ENCODE assay signal across 21 cellular contexts in the genomic region with DNA sequence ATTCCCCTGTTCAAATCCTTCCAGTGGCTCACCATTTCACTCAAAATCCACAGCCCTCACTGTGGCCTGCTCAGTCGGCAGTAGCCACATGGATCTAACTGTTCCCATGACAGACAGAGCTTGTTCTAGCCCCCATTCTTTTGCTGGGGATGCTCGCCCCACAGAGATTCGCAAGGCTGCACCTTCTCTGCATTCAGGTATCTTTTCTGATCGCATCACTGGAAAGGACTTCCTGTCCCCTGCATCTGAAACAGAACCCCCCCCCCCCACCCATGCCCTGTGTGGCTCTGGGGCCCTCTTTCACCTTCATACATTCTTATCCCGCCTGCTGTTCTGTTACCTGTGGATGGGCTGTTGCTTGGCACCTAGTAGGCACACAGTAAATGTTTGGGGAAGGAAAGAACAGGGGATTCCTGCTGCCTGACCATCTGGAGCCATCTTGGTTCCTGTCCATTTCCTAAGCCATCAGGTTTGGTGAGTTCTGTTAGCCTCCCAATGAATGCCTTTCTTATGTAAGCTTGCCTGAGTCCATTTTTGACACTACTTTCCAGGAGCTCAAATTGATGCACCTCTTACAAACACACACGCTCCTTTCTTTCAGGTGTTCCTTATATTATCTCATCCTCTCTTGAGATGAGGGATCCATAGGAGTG. TPM values are rescaled to one million over a fixed set of nuclear protein-coding genes. Genes with fewer than 3 reads are reported as not detected.
DNase-seq lines count a peak whose midpoint lies in the region; ATAC-seq, FAIRE-seq and TF ChIP-seq lines count a peak whose summit lies in the region.
"Had no signal": no experiment of that assay in that cellular context is flagged by ENCODE, and none has a peak within 500 bp of the region (broad histone marks: within the 10 kb centered on the region; RNA-seq: fewer than 3 reads in every experiment).

No MANE protein-coding gene starts in this region.

- H3K27me3 ChIP-seq in esophagus muscularis mucosa (no peaks in the 10 kb centered on the region), upper lobe of right lung (no peaks in the 10 kb centered on the region), pancreas (no peaks in the 10 kb centered on the region)

- DNase-seq in activated CD8-positive, alpha-beta memory T cell treated with anti-CD3 and anti-CD28 coated beads for 24 hours, result peak; percentile 30
- DNase-seq in activated CD8-positive, alpha-beta memory T cell treated with anti-CD3 and anti-CD28 coated beads, Interleukin-2, amount 10 ng/mL, durations not matched to agents 7 days and 5 days, result no peak
- peak; percentile 78 for DNase-seq in esophagus muscularis mucosa (ENCODE audit: extremely low spot score)
- DNase-seq in upper lobe of right lung, result peak; percentile 25
- DNase-seq in immature natural killer cell, result no peak
- no peak for DNase-seq in pancreas
- DNase-seq in SHP77 treated with DMSO at 0.1 percent for 48 hours (lab: John Stamatoyannopoulos, UW), result no peak
- DNase-seq: AML-193; Caco-2; CD4-positive, alpha-beta T cell; GDM1; GOT3; H7; HFFc6 had no signal

- H3K36me3 ChIP-seq in esophagus muscularis mucosa, result no peaks in the 10 kb centered on the region
- H3K36me3 ChIP-seq in upper lobe of right lung, result no peaks in the 10 kb centered on the region
- no peaks in the 10 kb centered on the region for H3K36me3 ChIP-seq in pancreas

- H3K4me3 ChIP-seq in esophagus muscularis mucosa (no peak overlapping the region), upper lobe of right lung (no peak overlapping the region), pancreas (no peak overlapping the region)
- H3K4me3 ChIP-seq: A549 had no signal

- WGBS in esophagus muscularis mucosa, result 93% methylated on average over 6 of the region's 6 CpGs
- 87 to 95% methylated on average over 6 of the region's 6 CpGs for WGBS in pancreas, 2 donors

- peaks cover 0 to 2% (median 0%) of the 10 kb centered on the region in 4 donors for H3K4me1 ChIP-seq in esophagus muscularis mucosa
- no peaks in the 10 kb centered on the region for H3K4me1 ChIP-seq in upper lobe of right lung
- no peaks in the 10 kb centered on the region for H3K4me1 ChIP-seq in pancreas
- H3K4me1 ChIP-seq: Caco-2 had no signal

- ATAC-seq in activated CD8-positive, alpha-beta memory T cell treated with anti-CD3 and anti-CD28 coated beads, Interleukin-2, amount 10 ng/mL, durations not matched to agents 7 days and 5 days, result no peak
- no peak for ATAC-seq in upper lobe of right lung
- ATAC-seq in pancreas, result no peak
- ATAC-seq: A549, HCT116 had no signal

- TF ChIP-seq EP300 in esophagus muscularis mucosa (IDR thresholded peaks at IDR 0.05), result no peak

- CTCF ChIA-PET in activated CD8-positive, alpha-beta memory T cell treated with anti-CD3 and anti-CD28 coated beads, Interleukin-2, amount 10 ng/mL, durations not matched to agents 7 days and 5 days (lab: Charles Lee), result no interaction called here

- no peaks in the 10 kb centered on the region for H3K27me3 Mint-ChIP-seq in activated CD8-positive, alpha-beta memory T cell treated with anti-CD3 and anti-CD28 coated beads, Interleukin-2, amount 10 ng/mL, durations not matched to agents 7 days and 5 days
- peaks cover 0 to 4% (median 3%) of the 10 kb centered on the region in 3 donors for H3K27me3 Mint-ChIP-seq in immature natural killer cell (ENCODE audit: low read depth in 3 of 3)
- H3K27me3 Mint-ChIP-seq: CD4-positive, alpha-beta T cell had no signal

- no peak overlapping the region for H3K4me3 Mint-ChIP-seq in activated CD8-positive, alpha-beta memory T cell treated with anti-CD3 and anti-CD28 coated beads, Interleukin-2, amount 10 ng/mL, durations not matched to agents 7 days and 5 days
- no peak overlapping the region for H3K4me3 Mint-ChIP-seq in immature natural killer cell
- H3K4me3 Mint-ChIP-seq: CD4-positive, alpha-beta T cell; HFFc6 had no signal

- no peaks in the 10 kb centered on the region for H3K9me3 ChIP-seq in esophagus muscularis mucosa
- no peaks in the 10 kb centered on the region for H3K9me3 ChIP-seq in upper lobe of right lung
- H3K9me3 ChIP-seq in pancreas, result no peaks in the 10 kb centered on the region
- H3K9me3 ChIP-seq: A549, Caco-2 had no signal

- H3K27ac Mint-ChIP-seq in activated CD8-positive, alpha-beta memory T cell treated with anti-CD3 and anti-CD28 coated beads, Interleukin-2, amount 10 ng/mL, durations not matched to agents 7 days and 5 days, result no peak overlapping the region
- no peak overlapping the region for H3K27ac Mint-ChIP-seq in immature natural killer cell
- H3K27ac Mint-ChIP-seq: CD4-positive, alpha-beta T cell; HFFc6 had no signal

- H3K27ac ChIP-seq in esophagus muscularis mucosa (replicated peaks in 1 of 4) (no peak overlapping the region), upper lobe of right lung (no peak overlapping the region), pancreas (no peak overlapping the region)
- H3K27ac ChIP-seq: 22Rv1, A549, C4-2B, HL-60 had no signal

- no peak for FAIRE-seq in pancreas (lab: Jason Lieb, UNC)
- FAIRE-seq: A549, D721Med had no signal

- peaks cover 4% of the 10 kb centered on the region for H3K4me1 Mint-ChIP-seq in activated CD8-positive, alpha-beta memory T cell treated with anti-CD3 and anti-CD28 coated beads, Interleukin-2, amount 10 ng/mL, durations not matched to agents 7 days and 5 days
- peaks cover 5 to 7% of the 10 kb centered on the region in 2 donors for H3K4me1 Mint-ChIP-seq in immature natural killer cell

- no peak for TF ChIP-seq POLR2A in esophagus muscularis mucosa (IDR thresholded peaks at IDR 0.05; ENCODE audit: low read depth)

- no peaks in the 10 kb centered on the region for H3K36me3 Mint-ChIP-seq in activated CD8-positive, alpha-beta memory T cell treated with anti-CD3 and anti-CD28 coated beads, Interleukin-2, amount 10 ng/mL, durations not matched to agents 7 days and 5 days
- H3K36me3 Mint-ChIP-seq in immature natural killer cell, result no peaks in the 10 kb centered on the region

- no peaks in the 10 kb centered on the region for H3K9me3 Mint-ChIP-seq in activated CD8-positive, alpha-beta memory T cell treated with anti-CD3 and anti-CD28 coated beads, Interleukin-2, amount 10 ng/mL, durations not matched to agents 7 days and 5 days (ENCODE audit: low read depth)
- H3K9me3 Mint-ChIP-seq in immature natural killer cell, result no peaks in the 10 kb centered on the region
- H3K9me3 Mint-ChIP-seq: CD4-positive, alpha-beta T cell; HFFc6 had no signal

- TF ChIP-seq CTCF in esophagus muscularis mucosa (IDR thresholded peaks at IDR 0.05) (no peak), upper lobe of right lung (IDR thresholded peaks at IDR 0.05) (no peak), pancreas (IDR thresholded peaks at IDR 0.05) (no peak)

- intact Hi-C loops in esophagus muscularis mucosa (cut with DNase I), result loop anchor here (10.0 kb wide), 1 partner anchor 136 kb away; no protein-coding TSS in a partner anchor
- intact Hi-C loops in upper lobe of right lung (cut with DNase I), result no loop called here
- intact Hi-C loops in pancreas (cut with DNase I), result loop anchor here in 1 of 3 donors (10.0 kb wide), 1 partner anchor 276 kb away; no protein-coding TSS in a partner anchor

RNA-seq across cellular contexts. Expression of gene PGPEP1L, which starts 42.9 kb away (rescaled TPM):
- not detected for total RNA-seq in activated CD8-positive, alpha-beta memory T cell treated with anti-CD3 and anti-CD28 coated beads, Interleukin-2, amount 10 ng/mL, durations not matched to agents 7 days and 5 days
- 1 to 10 TPM in 1 of 4 donors, not detected in 3; 1.3 TPM for total RNA-seq in esophagus muscularis mucosa
- not detected for total RNA-seq in upper lobe of right lung
- polyA plus RNA-seq in immature natural killer cell, result not detected
- under 1 TPM in 1 of 6 donors, not detected in 5; 0.12 TPM for total RNA-seq in pancreas
- under 1 TPM in 1 of 2 donors, not detected in 1; 0.19 TPM for polyA plus RNA-seq in pancreas
- total RNA-seq: Caco-2; CD4-positive, alpha-beta T cell; H7; HFFc6; HT1080 had no signal
- polyA plus RNA-seq: A549 had no signal

RNA-seq across cellular contexts. Expression of gene SYNM, which starts 54.4 kb away (rescaled TPM):
- 1 to 10 TPM; 1.5 TPM for total RNA-seq in activated CD8-positive, alpha-beta memory T cell treated with anti-CD3 and anti-CD28 coated beads, Interleukin-2, amount 10 ng/mL, durations not matched to agents 7 days and 5 days
- total RNA-seq in esophagus muscularis mucosa (1,000 to 10,000 TPM; 1,866 to 2,563 (median 2,454) TPM), upper lobe of right lung (19.5 TPM), pancreas (1 to 10 TPM; 2.0 to 4.5 (median 3.3) TPM)
- polyA plus RNA-seq in immature natural killer cell (not detected), pancreas (1 to 10 TPM; 3.3 to 4.1 TPM)

Comparison
In these comparisons a context has a peak if more than half of its experiments do, and no peak if none do; other contexts are left out.
1. DNase-seq: peak in activated CD8-positive, alpha-beta memory T cell treated with anti-CD3 and anti-CD28 coated beads for 24 hours (single experiment), esophagus muscularis mucosa (single experiment) and upper lobe of right lung (single experiment); none in activated CD8-positive, alpha-beta memory T cell treated with anti-CD3 and anti-CD28 coated beads, Interleukin-2, amount 10 ng/mL, durations not matched to agents 7 days and 5 days (single experiment), immature natural killer cell (0 of 3), pancreas (0 of 6) and SHP77 treated with DMSO at 0.1 percent for 48 hours (single experiment).
2. RNA of gene SYNM, which starts 54.4 kb away (total RNA-seq): 1,866 to 2,563 TPM in esophagus muscularis mucosa; 19.5 TPM in upper lobe of right lung (single experiment), 2.0 to 4.5 TPM in pancreas and 1.5 TPM in activated CD8-positive, alpha-beta memory T cell treated with anti-CD3 and anti-CD28 coated beads, Interleukin-2, amount 10 ng/mL, durations not matched to agents 7 days and 5 days; every median in the first group is over 10 times any median in the second.